ENCODE assay signal across 28 cellular contexts in genomic region chr17:57866723-57867122, GRCh38. TPM values are rescaled to one million over a fixed set of nuclear protein-coding genes. Genes with fewer than 3 reads are reported as not detected.
A peak's percentile ranks its signal among the peaks of the same experiment; 100 is the strongest.
DNase-seq lines count a peak whose midpoint lies in the region; ATAC-seq and TF ChIP-seq lines count a peak whose summit lies in the region.
"Had no signal": no experiment of that assay in that cellular context is flagged by ENCODE, and none has a peak within 500 bp of the region (broad histone marks: within the 10 kb centered on the region; RNA-seq: fewer than 3 reads in every experiment).

No MANE protein-coding gene starts in this region.

- no peak for ATAC-seq in stimulated activated naive B cell treated with anti-CD40 and anti-IgM and Interleukin-4, amounts not matched to agents 10 μg/mL and 1 μg/mL and 100 μg/mL, for 72 hours (replicated peaks)
- ATAC-seq in natural killer cell treated with Interleukin-12 subunit alpha and Interleukin-12 subunit beta and Interleukin-15 and Interleukin-18, amount 100 ng/mL, for 72 hours, result no peak
- ATAC-seq: left lung; naive thymus-derived CD4-positive, alpha-beta T cell; right cardiac atrium had no signal

- H3K9me3 ChIP-seq in BLaER1 treated with 17β-estradiol and CSF1 and Interleukin-3, amounts not matched to agents 10 nM and 100 nM (replicated peaks in 1 of 11), result no peaks in the 10 kb centered on the region
- H3K9me3 ChIP-seq: left lung, ovary, upper lobe of left lung had no signal

- H3K4me1 Mint-ChIP-seq in stimulated activated naive B cell treated with anti-CD40 and anti-IgM and Interleukin-4, amounts not matched to agents 10 μg/mL and 1 μg/mL and 100 μg/mL, for 72 hours, result peaks cover 17 to 24% of the 10 kb centered on the region in 2 donors
- peaks cover 0 to 2% of the 10 kb centered on the region in 2 donors for H3K4me1 Mint-ChIP-seq in immature natural killer cell
- peaks cover 0 to 4% of the 10 kb centered on the region in 2 donors for H3K4me1 Mint-ChIP-seq in natural killer cell treated with Interleukin-12 subunit alpha and Interleukin-12 subunit beta and Interleukin-15 and Interleukin-18, amount 100 ng/mL, for 72 hours (ENCODE audit: low read depth in 2 of 2)

- H3K27me3 ChIP-seq in BLaER1 treated with 17β-estradiol and CSF1 and Interleukin-3, amounts not matched to agents 10 nM and 100 nM, result peaks cover 0 to 31% (median 9%) of the 10 kb centered on the region in 11 experiments; a peak in 16 of 22 replicates
- H3K27me3 ChIP-seq: ovary, upper lobe of left lung had no signal

- peaks cover 0 to 29% (median 0%) of the 10 kb centered on the region in 11 experiments; a peak in 2 of 22 replicates for H4K20me1 ChIP-seq in BLaER1 treated with 17β-estradiol and CSF1 and Interleukin-3, amounts not matched to agents 10 nM and 100 nM

- peaks cover 0 to 12% (median 0%) of the 10 kb centered on the region in 11 experiments; a peak in 2 of 22 replicates for H3K36me3 ChIP-seq in BLaER1 treated with 17β-estradiol and CSF1 and Interleukin-3, amounts not matched to agents 10 nM and 100 nM
- H3K36me3 ChIP-seq: ovary had no signal

- no peak for DNase-seq in RWPE1 (ENCODE audit: low spot score)
- peak; percentile 47 for DNase-seq in islet precursor cell
- no peak for DNase-seq in stimulated activated naive B cell treated with anti-CD40 and anti-IgM and Interleukin-4, amounts not matched to agents 10 μg/mL and 1 μg/mL and 100 μg/mL, for 72 hours
- no peak for DNase-seq in foreskin fibroblast
- no peak for DNase-seq in GM03348 (ENCODE audit: low spot score)
- DNase-seq in immature natural killer cell, result no peak
- DNase-seq in natural killer cell treated with Interleukin-12 subunit alpha and Interleukin-12 subunit beta and Interleukin-15 and Interleukin-18, amount 100 ng/mL, for 72 hours (ENCODE audit: low spot score), result no peak
- DNase-seq: ACHN; activated CD4-positive, alpha-beta T cell treated with anti-CD3 and anti-CD28 coated beads, Interleukin-2, amount 50 U/mL, for 1 hour; anterior cingulate cortex; C1 segment of cervical spinal cord; Calu3; dermis blood vessel endothelial cell; left lung; naive thymus-derived CD4-positive, alpha-beta T cell; NCI-H1092 treated with DMSO at 0.1 percent for 48 hours; NCI-H187 treated with DMSO at 0.1 percent for 48 hours; NCI-H345; NCI-H748 treated with DMSO at 0.1 percent for 48 hours; right cardiac atrium; stimulated activated CD4-positive, alpha-beta T cell treated with anti-CD3 and anti-CD28 coated beads, Interleukin-12 subunit alpha, Interleukin-12 subunit beta, amount 100 ng/mL, for 4 hours; upper lobe of left lung had no signal

- peak overlapping the region in 9 of 11 experiments; percentile 60 to 97 (median 92); a peak in 18 of 22 replicates for H3K27ac ChIP-seq in BLaER1 treated with 17β-estradiol and CSF1 and Interleukin-3, amounts not matched to agents 10 nM and 100 nM
- H3K27ac ChIP-seq in RWPE1, result peak overlapping the region; percentile 97
- H3K27ac ChIP-seq: ovary, VCaP had no signal

- POLR2A ChIA-PET in RWPE1 (lab: Yijun Ruan, JAX; ENCODE audit: low non-redundant PET), result no interaction called here

- peak overlapping the region; percentile 75 to 100 (median 99) for H3K4me2 ChIP-seq in BLaER1 treated with 17β-estradiol and CSF1 and Interleukin-3, amounts not matched to agents 10 nM and 100 nM

- peaks cover 27 to 28% of the 10 kb centered on the region in 2 donors for H3K27me3 Mint-ChIP-seq in stimulated activated naive B cell treated with anti-CD40 and anti-IgM and Interleukin-4, amounts not matched to agents 10 μg/mL and 1 μg/mL and 100 μg/mL, for 72 hours
- peaks cover 4 to 6% (median 6%) of the 10 kb centered on the region in 3 donors for H3K27me3 Mint-ChIP-seq in immature natural killer cell (ENCODE audit: low read depth in 3 of 3)
- H3K27me3 Mint-ChIP-seq in natural killer cell treated with Interleukin-12 subunit alpha and Interleukin-12 subunit beta and Interleukin-15 and Interleukin-18, amount 100 ng/mL, for 72 hours, result peaks cover 20 to 24% of the 10 kb centered on the region in 2 donors
- H3K27me3 Mint-ChIP-seq: activated naive CD4-positive, alpha-beta T cell treated with anti-CD3 and anti-CD28 coated beads, Interleukin-2, amount 50 U/mL, for 24 hours had no signal

- CTCF ChIA-PET in RWPE1 (lab: Yijun Ruan, JAX), result interaction anchor here (0.7 to 2.0 kb wide), 3 partner anchors 8 to 22 kb away, joined by 4 to 9 read pairs (median 5); no protein-coding TSS in a partner anchor

- no peak for TF ChIP-seq CTCF in RWPE1 (conservative IDR thresholded peaks at IDR 0.05; ENCODE audit: low read depth)
- TF ChIP-seq CTCF in foreskin fibroblast (IDR thresholded peaks at IDR 0.05; ENCODE audit: low read depth, low read length), result no peak

- H3K36me3 Mint-ChIP-seq in stimulated activated naive B cell treated with anti-CD40 and anti-IgM and Interleukin-4, amounts not matched to agents 10 μg/mL and 1 μg/mL and 100 μg/mL, for 72 hours, result no peaks in the 10 kb centered on the region
- peaks cover 0 to 8% (median 0%) of the 10 kb centered on the region in 3 donors for H3K36me3 Mint-ChIP-seq in immature natural killer cell
- no peaks in the 10 kb centered on the region for H3K36me3 Mint-ChIP-seq in natural killer cell treated with Interleukin-12 subunit alpha and Interleukin-12 subunit beta and Interleukin-15 and Interleukin-18, amount 100 ng/mL, for 72 hours
- H3K36me3 Mint-ChIP-seq: activated naive CD4-positive, alpha-beta T cell treated with anti-CD3 and anti-CD28 coated beads, Interleukin-2, amount 50 U/mL, for 24 hours; naive thymus-derived CD4-positive, alpha-beta T cell had no signal

- peak overlapping the region; percentile 56 for H3K27ac Mint-ChIP-seq in stimulated activated naive B cell treated with anti-CD40 and anti-IgM and Interleukin-4, amounts not matched to agents 10 μg/mL and 1 μg/mL and 100 μg/mL, for 72 hours
- H3K27ac Mint-ChIP-seq in immature natural killer cell, result no peak overlapping the region
- H3K27ac Mint-ChIP-seq in natural killer cell treated with Interleukin-12 subunit alpha and Interleukin-12 subunit beta and Interleukin-15 and Interleukin-18, amount 100 ng/mL, for 72 hours, result no peak overlapping the region
- H3K27ac Mint-ChIP-seq: activated naive CD4-positive, alpha-beta T cell treated with anti-CD3 and anti-CD28 coated beads, Interleukin-2, amount 50 U/mL, for 24 hours; stimulated activated naive CD8-positive, alpha-beta T cell treated with anti-CD3 and anti-CD28 coated beads, Interleukin-15, Interleukin-2, amounts not matched to agents 100 ng/mL and 50 ng/mL, for 24 hours; T-helper 2 cell treated with Interferon-gamma antibody and Interleukin-4, amounts not matched to agents 5 μg/mL and 100 μg/mL, for 36 hours had no signal

- H3K4me1 ChIP-seq in BLaER1 treated with 17β-estradiol and CSF1 and Interleukin-3, amounts not matched to agents 10 nM and 100 nM, result peaks cover 57 to 100% (median 99%) of the 10 kb centered on the region in 10 experiments

- peak overlapping the region in 1 of 10 experiments; percentile 29; a peak in 1 of 20 replicates for H3K4me3 ChIP-seq in BLaER1 treated with 17β-estradiol and CSF1 and Interleukin-3, amounts not matched to agents 10 nM and 100 nM
- no peak overlapping the region for H3K4me3 ChIP-seq in foreskin fibroblast (ENCODE audit: low read depth in 1 of 2, low read length in 2 of 2)
- H3K4me3 ChIP-seq: left lung, ovary, upper lobe of left lung had no signal

- H3K9ac ChIP-seq in BLaER1 treated with 17β-estradiol and CSF1 and Interleukin-3, amounts not matched to agents 10 nM and 100 nM, result peak overlapping the region in 8 of 11 experiments; percentile 64 to 88 (median 80); a peak in 16 of 22 replicates

- H3K4me3 Mint-ChIP-seq in stimulated activated naive B cell treated with anti-CD40 and anti-IgM and Interleukin-4, amounts not matched to agents 10 μg/mL and 1 μg/mL and 100 μg/mL, for 72 hours, result no peak overlapping the region
- H3K4me3 Mint-ChIP-seq in immature natural killer cell, result no peak overlapping the region
- H3K4me3 Mint-ChIP-seq in natural killer cell treated with Interleukin-12 subunit alpha and Interleukin-12 subunit beta and Interleukin-15 and Interleukin-18, amount 100 ng/mL, for 72 hours, result no peak overlapping the region
- H3K4me3 Mint-ChIP-seq: activated naive CD4-positive, alpha-beta T cell treated with anti-CD3 and anti-CD28 coated beads, Interleukin-2, amount 50 U/mL, for 24 hours; stimulated activated naive CD8-positive, alpha-beta T cell treated with anti-CD3 and anti-CD28 coated beads, Interleukin-15, Interleukin-2, amounts not matched to agents 100 ng/mL and 50 ng/mL, for 24 hours; T-helper 2 cell treated with Interferon-gamma antibody and Interleukin-4, amounts not matched to agents 5 μg/mL and 100 μg/mL, for 36 hours had no signal

- no peaks in the 10 kb centered on the region for H3K9me3 Mint-ChIP-seq in stimulated activated naive B cell treated with anti-CD40 and anti-IgM and Interleukin-4, amounts not matched to agents 10 μg/mL and 1 μg/mL and 100 μg/mL, for 72 hours
- H3K9me3 Mint-ChIP-seq in immature natural killer cell, result peaks cover 0 to 5% (median 0%) of the 10 kb centered on the region in 6 donors
- no peaks in the 10 kb centered on the region for H3K9me3 Mint-ChIP-seq in natural killer cell treated with Interleukin-12 subunit alpha and Interleukin-12 subunit beta and Interleukin-15 and Interleukin-18, amount 100 ng/mL, for 72 hours
- H3K9me3 Mint-ChIP-seq: activated naive CD4-positive, alpha-beta T cell treated with anti-CD3 and anti-CD28 coated beads, Interleukin-2, amount 50 U/mL, for 24 hours; naive thymus-derived CD4-positive, alpha-beta T cell; stimulated activated naive CD8-positive, alpha-beta T cell treated with anti-CD3 and anti-CD28 coated beads, Interleukin-15, Interleukin-2, amounts not matched to agents 100 ng/mL and 50 ng/mL, for 24 hours; T-helper 2 cell treated with Interferon-gamma antibody and Interleukin-4, amounts not matched to agents 5 μg/mL and 100 μg/mL, for 36 hours had no signal

RNA-seq across cellular contexts. Expression of gene MRPS23, which starts 16.9 kb away (rescaled TPM):
- polyA plus RNA-seq in immature natural killer cell, result 10 to 100 TPM; 38.1 to 42.3 (median 40.5) TPM
- total RNA-seq in natural killer cell treated with Interleukin-12 subunit alpha and Interleukin-12 subunit beta and Interleukin-15 and Interleukin-18, amount 100 ng/mL, for 72 hours, result 10 to 100 TPM; 55.3 to 65.0 TPM
